In the genomic region with DNA sequence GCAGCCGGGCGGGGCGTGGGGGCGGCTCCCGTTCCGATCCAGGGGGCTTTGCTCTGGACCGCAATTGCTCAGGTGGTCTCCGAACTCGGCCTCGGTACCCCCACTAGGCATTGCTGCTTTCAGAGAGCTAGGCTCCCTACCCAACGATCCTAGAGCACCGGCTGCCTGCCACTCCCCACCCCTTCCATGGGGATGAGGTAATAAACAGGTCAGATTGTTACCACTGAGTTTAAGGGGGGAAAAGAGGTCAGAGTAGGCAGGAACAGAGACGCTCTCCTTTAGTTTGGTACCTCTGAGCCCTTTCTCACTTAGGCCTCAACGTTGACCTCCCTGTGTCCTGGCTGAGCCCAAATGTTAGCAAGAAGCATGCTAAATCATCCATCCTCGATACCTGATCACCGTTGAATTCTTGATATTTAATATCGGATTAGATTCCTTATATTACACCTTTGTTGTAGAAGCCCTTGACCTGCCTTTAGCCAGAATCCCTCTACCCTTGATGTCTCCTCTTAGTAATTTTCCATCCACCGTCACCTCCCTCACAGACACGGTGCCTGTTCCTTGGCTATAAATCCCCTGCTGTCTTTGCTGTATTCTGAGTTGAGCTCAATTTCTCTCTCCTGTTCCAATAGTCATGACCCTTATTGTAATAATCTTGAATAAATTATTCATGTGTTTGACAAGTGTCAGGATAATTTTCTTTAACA, we compare ENCODE assay signal across 8 cellular contexts. TPM values are rescaled to one million over a fixed set of nuclear protein-coding genes. Genes with fewer than 3 reads are reported as not detected.
A peak's percentile ranks its signal among the peaks of the same experiment; 100 is the strongest.
DNase-seq lines count a peak whose midpoint lies in the region; ATAC-seq, FAIRE-seq and TF ChIP-seq lines count a peak whose summit lies in the region.

No MANE protein-coding gene starts in this region.

- H3K9me3 ChIP-seq in MG63 = no peaks in the 10 kb centered on the region
- H3K9me3 ChIP-seq in breast epithelium = no peaks in the 10 kb centered on the region
- H3K9me3 ChIP-seq in HepG2 (ENCODE audit: low read length) = no peaks in the 10 kb centered on the region
- no peaks in the 10 kb centered on the region for H3K9me3 ChIP-seq in thoracic aorta

- H3K36me3 Mint-ChIP-seq in CD14-positive monocyte = no peaks in the 10 kb centered on the region

- no peak for TF ChIP-seq CTCF in CD14-positive monocyte (IDR thresholded peaks at IDR 0.05)
- TF ChIP-seq CTCF in breast epithelium (IDR thresholded peaks at IDR 0.05) = no peak
- no peak; the same call in 1 of the 2 replicates for TF ChIP-seq CTCF in HepG2 (CRISPR knock-in tag; IDR thresholded peaks at IDR 0.05)
- no peak for TF ChIP-seq CTCF in thoracic aorta (IDR thresholded peaks at IDR 0.05)

- peak overlapping the region; percentile 20; the same call in 1 of the 2 replicates for H3K9ac ChIP-seq in HepG2 (ENCODE audit: insufficient read depth, low read depth, low read length)

- peaks cover 24 to 43% (median 27%) of the 10 kb centered on the region in 3 donors for H3K27me3 Mint-ChIP-seq in CD14-positive monocyte (ENCODE audit: low read depth in 3 of 3)

- 7% methylated on average over 11 of the region's 19 CpGs for WGBS in HepG2 (ENCODE audit: low lambda C conversion rate)

- ATAC-seq in GM19467 (IDR thresholded peaks at IDR 0.05; ENCODE audit: unreplicated experiment) = peak; percentile 7
- peak; percentile 25 for ATAC-seq in HepG2
- ATAC-seq in thoracic aorta (ENCODE audit: insufficient number of reproducible peaks, low FRiP score, low read depth) = peak; percentile 41

- H4K20me1 ChIP-seq in HepG2 (ENCODE audit: insufficient read depth, low read length) = no peaks in the 10 kb centered on the region

- peaks cover 2% of the 10 kb centered on the region for H3K79me2 ChIP-seq in HepG2 (ENCODE audit: insufficient read depth, low read length)

- peak overlapping the region; percentile 72 for H2AFZ ChIP-seq in HepG2 (ENCODE audit: low read length)

- CTCF ChIA-PET in HepG2 (lab: Yijun Ruan, JAX; ENCODE audit: low intra/inter-chr PET ratio, low total read pairs) = no interaction called here

- no peaks in the 10 kb centered on the region for H3K27me3 ChIP-seq in MG63
- H3K27me3 ChIP-seq in breast epithelium = no peaks in the 10 kb centered on the region
- H3K27me3 ChIP-seq in HepG2 (ENCODE audit: control insufficient read depth in 1 of 2, insufficient read depth in 2 of 2, low read length in 2 of 2) = no peaks in the 10 kb centered on the region
- no peaks in the 10 kb centered on the region for H3K27me3 ChIP-seq in thoracic aorta (replicated peaks; ENCODE audit: insufficient read depth)

- in situ Hi-C loops in HepG2 (cut with HindIII; ENCODE audit: extremely low pct_ligation_motif_present, low pct_unique_long_range_greater_than_20kb) = no loop called here

- FAIRE-seq in HepG2 (lab: Jason Lieb, UNC) = no peak

- H3K27ac Mint-ChIP-seq in CD14-positive monocyte = peak overlapping the region in 2 of 7 donors; percentile 1 to 13

- H3K36me3 ChIP-seq in MG63 = no peaks in the 10 kb centered on the region
- H3K36me3 ChIP-seq in breast epithelium = no peaks in the 10 kb centered on the region
- no peaks in the 10 kb centered on the region for H3K36me3 ChIP-seq in HepG2 (replicated peaks in 1 of 2; ENCODE audit: control insufficient read depth in 1 of 2, insufficient read depth in 2 of 2, low read length in 2 of 2)
- H3K36me3 ChIP-seq in thoracic aorta = no peaks in the 10 kb centered on the region

- H3K4me1 ChIP-seq in breast epithelium (no peaks in the 10 kb centered on the region), HepG2 (ENCODE audit: insufficient read depth, low read length) (peaks cover 24% of the 10 kb centered on the region), thoracic aorta (ENCODE audit: control insufficient read depth in 1 of 2, low read depth in 2 of 2) (peaks cover 0 to 28% of the 10 kb centered on the region in 2 donors)

- TF ChIP-seq EP300 in HepG2 (IDR thresholded peaks at IDR 0.05; ENCODE audit: low read depth in 2 of 2, low read length in 2 of 2) (no peak), HepG2 (CRISPR knock-in tag; IDR thresholded peaks at IDR 0.05; ENCODE audit: borderline replicate concordance) (no peak)

- no peak for TF ChIP-seq RAD21 in HepG2 (CRISPR knock-in tag; IDR thresholded peaks at IDR 0.05)

- BruUV-seq in HepG2 (replicated peaks; lab: Mats Ljungman, UMichigan) = TSS peak; percentile 70

- peak overlapping the region; percentile 89 for H3K4me2 ChIP-seq in HepG2 (ENCODE audit: low read depth, low read length)

- peak overlapping the region; percentile 96 to 97 for H3K27ac ChIP-seq in breast epithelium
- H3K27ac ChIP-seq in HepG2 (ENCODE audit: extremely low read length, insufficient read depth, low read length) = no peak overlapping the region
- peak overlapping the region; percentile 92 to 98 for H3K27ac ChIP-seq in thoracic aorta

- POLR2A ChIA-PET in HepG2 (lab: Yijun Ruan, JAX) = interaction anchor here (1.2 kb wide), 1 partner anchor 13 kb away, joined by 4 read pairs; no protein-coding TSS in a partner anchor

- peak overlapping the region; percentile 86 to 94 for H3K4me3 Mint-ChIP-seq in CD14-positive monocyte

- H3K4me3 ChIP-seq in MG63 (peak overlapping the region; percentile 97), breast epithelium (peak overlapping the region; percentile 84 to 95 (median 94)), HepG2 (replicated peaks in 1 of 3; ENCODE audit: insufficient read depth in 1 of 3, low read depth in 2 of 3, low read length in 3 of 3) (peak overlapping the region; percentile 81 to 95 (median 89)), thoracic aorta (peak overlapping the region; percentile 95)

- no peak for DNase-seq in CD14-positive monocyte (ENCODE audit: low spot score)
- no peak for DNase-seq in MG63
- no peak for DNase-seq in breast epithelium (ENCODE audit: low spot score in 2 of 2)
- no peak for DNase-seq in HepG2 (ENCODE audit: low spot score)
- no peak for DNase-seq in thoracic aorta (ENCODE audit: low spot score)
- DNase-seq in stimulated activated naive CD4-positive, alpha-beta T cell treated with Interleukin-2 at 50 U/mL for 16 hours (lab: John Stamatoyannopoulos, UW) = no peak
- no peak for DNase-seq in effector CD4-positive, alpha-beta T cell

- H3K4me1 Mint-ChIP-seq in CD14-positive monocyte = peaks cover 22% of the 10 kb centered on the region

- H3K9me3 Mint-ChIP-seq in CD14-positive monocyte = peaks cover 0 to 3% (median 0%) of the 10 kb centered on the region in 7 donors

- peak; percentile 9 for TF ChIP-seq POLR2A in breast epithelium (IDR thresholded peaks at IDR 0.05)
- no peak for TF ChIP-seq POLR2A in HepG2 (IDR thresholded peaks at IDR 0.05; ENCODE audit: insufficient read depth in 1 of 2, low read depth in 2 of 2, low read length in 2 of 2)

- intact Hi-C loops in CD14-positive monocyte (cut with micrococcal nuclease) (no loop called here), breast epithelium (cut with DNase I; ENCODE audit: low total_unique reads) (loop anchor here (10.0 kb wide), 1 partner anchor 59 kb away; no protein-coding TSS in a partner anchor), HepG2 (cut with micrococcal nuclease; ENCODE audit: unreplicated experiment) (loop anchor here (1.0 kb wide), 1 partner anchor 12 kb away; no protein-coding TSS in a partner anchor)

TF ChIP-seq in HepG2, 621 proteins besides CTCF, POLR2A, EP300 and RAD21 (continues in another document):
- TF ChIP-seq, protein P1, sequence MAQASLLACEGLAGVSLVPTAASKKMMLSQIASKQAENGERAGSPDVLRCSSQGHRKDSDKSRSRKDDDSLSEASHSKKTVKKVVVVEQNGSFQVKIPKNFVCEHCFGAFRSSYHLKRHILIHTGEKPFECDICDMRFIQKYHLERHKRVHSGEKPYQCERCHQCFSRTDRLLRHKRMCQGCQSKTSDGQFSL (CRISPR knock-in tag; IDR thresholded peaks at IDR 0.05) = 0 out of 2 replicates have a peak, but pooled peaks have one; percentile 6
- no peak for TF ChIP-seq ZSCAN31 (CRISPR knock-in tag; IDR thresholded peaks at IDR 0.05; ENCODE audit: low read depth)
- TF ChIP-seq ZNF350 (CRISPR knock-in tag; IDR thresholded peaks at IDR 0.05; ENCODE audit: borderline replicate concordance, low read depth) = no peak
- 0 out of 2 replicates have a peak, but pooled peaks have one; percentile 45 for TF ChIP-seq ZNF572 (CRISPR knock-in tag; IDR thresholded peaks at IDR 0.05)
- TF ChIP-seq THAP11 (CRISPR knock-in tag; IDR thresholded peaks at IDR 0.05) = 0 out of 2 replicates have a peak, but pooled peaks have one; percentile 1
- TF ChIP-seq CCDC6 (CRISPR knock-in tag; IDR thresholded peaks at IDR 0.05) = peak; percentile 79
- TF ChIP-seq ZFP41 (CRISPR knock-in tag; IDR thresholded peaks at IDR 0.05; ENCODE audit: borderline replicate concordance) = no peak

RNA-seq across cellular contexts. Expression of a gene that starts 0.6 kb away (rescaled TPM):
- 1 to 10 TPM in 1 of 2 donors, under 1 TPM in 1; 0.98 to 1.5 TPM for polyA plus RNA-seq in CD14-positive monocyte
- total RNA-seq in MG63 (2014; rRNA removed; shearing (Covaris generic); ENCODE audit: low replicate concordance) = 12.8 and 16.6 TPM in 2 replicates
- total RNA-seq in breast epithelium = 100 to 1,000 TPM; 177 to 339 (median 237) TPM
- total RNA-seq in HepG2 (2016; rRNA removed; fragmentation: Illumina TruSeq; extraction: Trizol) = 5.2 and 7.3 TPM in 2 replicates
- total RNA-seq in HepG2 (2016; cell fraction: cytosol; rRNA removed; fragmentation: Illumina TruSeq; extraction: Trizol; ENCODE audit: low read depth) = 5.0 and 6.0 TPM in 2 replicates
- 4.9 and 6.7 TPM in 2 replicates for total RNA-seq in HepG2 (2016; cell fraction: insoluble cytoplasmic fraction; rRNA removed; fragmentation: Illumina TruSeq; extraction: Trizol)
- 5.1 and 5.2 TPM in 2 replicates for total RNA-seq in HepG2 (2016; cell fraction: membrane; rRNA removed; fragmentation: Illumina TruSeq; extraction: Trizol)
- total RNA-seq in HepG2 (2016; cell fraction: nucleus; rRNA removed; fragmentation: Illumina TruSeq; extraction: Trizol) = 6.7 and 7.7 TPM in 2 replicates
- 12.1 and 13.3 TPM in 2 replicates for polyA plus RNA-seq in HepG2 (2011; rRNA removed)
- 10.1 and 15.8 TPM in 2 replicates for polyA plus RNA-seq in HepG2 (2011; cell fraction: cytosol; rRNA removed)
- 4.3 and 6.7 TPM in 2 replicates for polyA plus RNA-seq in HepG2 (2011; cell fraction: nucleus; rRNA removed)
- 6.0 and 7.3 TPM in 2 replicates for polyA plus RNA-seq in HepG2 (2012)
- polyA plus RNA-seq in HepG2 (2016; cell fraction: cytosol; fragmentation: Illumina TruSeq; extraction: Trizol; ENCODE audit: low read depth) = 3.4 and 4.9 TPM in 2 replicates
- 6.3 and 7.1 TPM in 2 replicates for polyA plus RNA-seq in HepG2 (2016; cell fraction: insoluble cytoplasmic fraction; fragmentation: Illumina TruSeq; extraction: Trizol; ENCODE audit: low read depth)
- 3.3 and 4.3 TPM in 2 replicates for polyA plus RNA-seq in HepG2 (2016; cell fraction: membrane; fragmentation: Illumina TruSeq; extraction: Trizol; ENCODE audit: low read depth)
- 10.3 and 13.9 TPM in 2 replicates for polyA plus RNA-seq in HepG2 (2016; cell fraction: nucleus; fragmentation: Illumina TruSeq; extraction: Trizol; ENCODE audit: insufficient read depth, low read depth)
- 9.0 and 9.6 TPM in 2 replicates for polyA minus RNA-seq in HepG2 (2011; rRNA and poly(A)+ RNA removed; ENCODE audit: low replicate concordance)
- polyA minus RNA-seq in HepG2 (2011; cell fraction: cytosol; rRNA and poly(A)+ RNA removed) = 8.2 and 9.3 TPM in 2 replicates
- 7.9 and 9.8 TPM in 2 replicates for polyA minus RNA-seq in HepG2 (2011; cell fraction: nucleus; rRNA and poly(A)+ RNA removed)
- 100 to 1,000 TPM; 341 to 509 TPM for total RNA-seq in thoracic aorta

Comparison
In these comparisons a context has a peak if more than half of its experiments do, and no peak if none do; other contexts are left out.
1. RNA of a gene that starts 0.6 kb away (total RNA-seq): 341 to 509 TPM in thoracic aorta and 177 to 339 TPM in breast epithelium; 12.8 to 16.6 TPM in MG63 and 4.9 to 7.7 TPM in HepG2; every median in the first group is over 10 times any median in the second.
2. intact Hi-C loops: an anchor here in breast epithelium (10.0 kb wide) and HepG2 (1.0 kb wide); none called in CD14-positive monocyte.
3. Peak in every context shown above with its lines, with median percentiles within 50 percentile points of each other: ATAC-seq and H3K4me3 ChIP-seq.